20 cellular contexts compared by ENCODE assay signal in the genomic region with DNA sequence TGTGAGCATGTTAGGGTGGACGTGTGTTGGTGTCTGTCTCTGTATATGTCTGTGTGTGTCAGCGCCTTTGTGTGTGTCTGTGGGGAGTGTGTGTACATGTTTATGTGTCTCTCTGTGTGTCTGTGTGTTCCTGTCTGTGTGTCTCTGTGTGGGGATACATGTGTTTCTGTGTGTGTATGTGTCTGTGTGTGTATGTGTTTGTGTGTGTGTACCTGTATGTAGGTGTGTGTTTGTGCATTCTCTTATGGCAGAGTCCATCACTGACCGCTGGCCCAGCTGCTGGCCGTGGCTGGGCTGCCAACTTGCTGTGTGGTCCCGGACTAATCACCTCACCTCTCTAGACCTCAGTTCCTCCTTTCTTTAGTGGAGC. TPM values are rescaled to one million over a fixed set of nuclear protein-coding genes. Genes with fewer than 3 reads are reported as not detected.
DNase-seq lines count a peak whose midpoint lies in the region; ATAC-seq, FAIRE-seq and TF ChIP-seq lines count a peak whose summit lies in the region.
"Had no signal": no experiment of that assay in that cellular context is flagged by ENCODE, and none has a peak within 500 bp of the region (broad histone marks: within the 10 kb centered on the region; RNA-seq: fewer than 3 reads in every experiment).

No MANE protein-coding gene starts in this region.

- H2AK5ac ChIP-seq in neuronal stem cell (ENCODE audit: low read depth, low read length), result no peak overlapping the region

- 6% methylated on average over 5 of the region's 5 CpGs for WGBS in K562 (ENCODE audit: insufficient coverage, low coverage, missing lambda C conversion rate)
- no CpG with 5 or more reads among the region's 5 CpGs for WGBS in neuronal stem cell (ENCODE audit: extremely low coverage in 2 of 2, insufficient read length in 2 of 2, insufficient replicate concordance in 1 of 2), 2 donors

- H2AFZ ChIP-seq in K562 (ENCODE audit: low read depth, low read length), result no peak overlapping the region
- no peak overlapping the region for H2AFZ ChIP-seq in neuronal stem cell (ENCODE audit: low read length)
- H2AFZ ChIP-seq: GM23248 had no signal

- no peaks in the 10 kb centered on the region for H3K36me3 Mint-ChIP-seq in activated naive CD4-positive, alpha-beta T cell treated with anti-CD3 and anti-CD28 coated beads for 36 hours (ENCODE audit: low read depth)
- H3K36me3 Mint-ChIP-seq: CD8-positive, alpha-beta T cell had no signal

- POLR2A ChIA-PET in K562 (lab: Yijun Ruan, JAX), result interaction anchor here (0.7 to 1.1 kb wide), 3 partner anchors 10 to 120 kb away, joined by 3 read pairs; no protein-coding TSS in a partner anchor

- H2BK12ac ChIP-seq in neuronal stem cell (ENCODE audit: low read length), result no peak overlapping the region

- H3K9ac ChIP-seq in BLaER1 (no peak overlapping the region), K562 (ENCODE audit: insufficient read depth in 1 of 2, low read depth in 2 of 2, low read length in 2 of 2) (no peak overlapping the region), neuronal stem cell (ENCODE audit: low read depth, low read length, poor library complexity) (peak overlapping the region; percentile 13)
- H3K9ac ChIP-seq: GM23248 had no signal

- TF ChIP-seq POLR2A in K562 (conservative IDR thresholded peaks at IDR 0.05), result no peak

- H4K8ac ChIP-seq in neuronal stem cell (ENCODE audit: low read depth, low read length), result no peak overlapping the region

- DNase-seq in HTR-8/SVneo (ENCODE audit: insufficient read length, low spot score) (no peak), K562 (ENCODE audit: extremely low read depth in 1 of 4, low spot score in 3 of 4) (no peak), neuronal stem cell (ENCODE audit: low spot score) (no peak), HCEC 1CT (no peak)
- no peak for DNase-seq in activated naive CD4-positive, alpha-beta T cell treated with anti-CD3 and anti-CD28 coated beads for 36 hours
- DNase-seq: 8988T; Calu3; CD8-positive, alpha-beta T cell; DMS79 treated with DMSO at 0.1 percent for 48 hours; GF-D8; GM23248; KG1 had no signal

- no peaks in the 10 kb centered on the region for H3K79me1 ChIP-seq in neuronal stem cell (ENCODE audit: low read depth, low read length)

- H4K91ac ChIP-seq in neuronal stem cell (ENCODE audit: low read depth, low read length, poor library complexity), result no peak overlapping the region

- H3K36me3 ChIP-seq in BLaER1, result peaks cover 96% of the 10 kb centered on the region
- H3K36me3 ChIP-seq in K562 (ENCODE audit: control insufficient read depth, insufficient read depth, low read length), result no peaks in the 10 kb centered on the region
- H3K36me3 ChIP-seq in neuronal stem cell (replicated peaks in 1 of 2; ENCODE audit: control insufficient read depth in 2 of 2, insufficient read depth in 2 of 2, low read length in 2 of 2), result no peaks in the 10 kb centered on the region

- H3K18ac ChIP-seq in neuronal stem cell (ENCODE audit: low read length), result no peak overlapping the region

- intact Hi-C loops in K562 (cut with micrococcal nuclease), result loop anchor here (10.0 kb wide), 1 partner anchor 308 kb away; no protein-coding TSS in a partner anchor
- intact Hi-C loops in activated naive CD4-positive, alpha-beta T cell treated with anti-CD3 and anti-CD28 coated beads for 36 hours (cut with micrococcal nuclease), result no loop called here

- H3K4ac ChIP-seq in neuronal stem cell (ENCODE audit: low read length), result no peak overlapping the region

- no peaks in the 10 kb centered on the region for H3K9me3 ChIP-seq in BLaER1
- H3K9me3 ChIP-seq in K562 (replicated peaks; ENCODE audit: control insufficient read depth, insufficient read depth, low read depth, low read length), result no peaks in the 10 kb centered on the region
- no peaks in the 10 kb centered on the region for H3K9me3 ChIP-seq in neuronal stem cell (replicated peaks in 1 of 2; ENCODE audit: control insufficient read depth in 2 of 2, insufficient read depth in 1 of 2, low read depth in 1 of 2, low read length in 2 of 2)
- H3K9me3 ChIP-seq: BLaER1 treated with 17β-estradiol and CSF1 and Interleukin-3, amounts not matched to agents 10 nM and 100 nM; HAP-1 had no signal

- ATAC-seq in K562, result no peak
- ATAC-seq in GM21619 (IDR thresholded peaks at IDR 0.05; ENCODE audit: unreplicated experiment), result no peak
- ATAC-seq in HG03378 (IDR thresholded peaks at IDR 0.05; ENCODE audit: unreplicated experiment), result no peak
- ATAC-seq: CD8-positive, alpha-beta T cell had no signal

- no peak overlapping the region for H3K27ac Mint-ChIP-seq in activated naive CD4-positive, alpha-beta T cell treated with anti-CD3 and anti-CD28 coated beads for 36 hours
- H3K27ac Mint-ChIP-seq: CD8-positive, alpha-beta T cell had no signal

- no peak for TF ChIP-seq EP300 in K562 (IDR thresholded peaks at IDR 0.05; ENCODE audit: low read length)

- 0 out of 2 replicates have a peak overlapping the region, but pooled peaks have one; percentile 26 for H3K27ac ChIP-seq in BLaER1
- H3K27ac ChIP-seq in K562 (ENCODE audit: extremely low read depth, low read depth, low read length), result no peak overlapping the region
- H3K27ac ChIP-seq in neuronal stem cell (replicated peaks; ENCODE audit: low read length), result no peak overlapping the region
- H3K27ac ChIP-seq: GM23248, HL-60 had no signal

- H3K27me3 Mint-ChIP-seq in activated naive CD4-positive, alpha-beta T cell treated with anti-CD3 and anti-CD28 coated beads for 36 hours (ENCODE audit: low read depth), result no peaks in the 10 kb centered on the region
- H3K27me3 Mint-ChIP-seq: IgD-negative memory B cell had no signal

- H3K9me3 Mint-ChIP-seq in activated naive CD4-positive, alpha-beta T cell treated with anti-CD3 and anti-CD28 coated beads for 36 hours, result no peaks in the 10 kb centered on the region
- H3K9me3 Mint-ChIP-seq: CD8-positive, alpha-beta T cell; IgD-negative memory B cell had no signal

- H3K27me3 ChIP-seq in BLaER1, result no peaks in the 10 kb centered on the region
- peaks cover 12 to 65% of the 10 kb centered on the region in 2 experiments; a peak in 4 of 5 replicates for H3K27me3 ChIP-seq in K562 (ENCODE audit: control insufficient read depth in 2 of 2, insufficient read depth in 2 of 2, low read length in 2 of 2)
- no peaks in the 10 kb centered on the region for H3K27me3 ChIP-seq in neuronal stem cell (ENCODE audit: control insufficient read depth in 3 of 3, insufficient read depth in 3 of 3, low read depth in 1 of 3, low read length in 3 of 3)
- H3K27me3 ChIP-seq: BLaER1 treated with 17β-estradiol and CSF1 and Interleukin-3, amounts not matched to agents 10 nM and 100 nM had no signal

- H3K4me2 ChIP-seq in BLaER1 (no peak overlapping the region), K562 (ENCODE audit: insufficient read depth, low read length) (no peak overlapping the region), neuronal stem cell (ENCODE audit: insufficient read depth, low read length, poor library complexity, severe bottlenecking) (no peak overlapping the region)
- H3K4me2 ChIP-seq: BLaER1 treated with 17β-estradiol and CSF1 and Interleukin-3, amounts not matched to agents 10 nM and 100 nM had no signal

- H2BK5ac ChIP-seq in neuronal stem cell (ENCODE audit: low read length), result no peak overlapping the region

- TF ChIP-seq CTCF in K562 (IDR thresholded peaks at IDR 0.05 in 2 of 3, conservative IDR thresholded peaks at IDR 0.05 in 1 of 3; ENCODE audit: insufficient read depth in 2 of 3, low read depth in 1 of 3, low read length in 3 of 3), result no peak

- in situ Hi-C loops in K562 (cut with MboI), result loop anchor here (10.0 kb wide), 1 partner anchor 318 kb away; no protein-coding TSS in a partner anchor

- no peak overlapping the region for H3K4me3 Mint-ChIP-seq in activated naive CD4-positive, alpha-beta T cell treated with anti-CD3 and anti-CD28 coated beads for 36 hours
- H3K4me3 Mint-ChIP-seq: CD8-positive, alpha-beta T cell; IgD-negative memory B cell had no signal

- no peak overlapping the region for H3K23ac ChIP-seq in neuronal stem cell (ENCODE audit: low read depth, low read length, poor library complexity)

- peak; percentile 49 for FAIRE-seq in HTR-8/SVneo (lab: Jason Lieb, UNC)
- peak; percentile 64 for FAIRE-seq in K562 (lab: Jason Lieb, UNC)
- FAIRE-seq: GM19239 had no signal

- H3K4me1 ChIP-seq in BLaER1, result 0 out of 2 replicates have a peak, but pooled peaks cover 4% of the 10 kb centered on the region
- H3K4me1 ChIP-seq in K562 (replicated peaks in 1 of 2; ENCODE audit: control insufficient read depth in 2 of 2, insufficient read depth in 2 of 2, low read length in 2 of 2), result peaks cover 6 to 21% of the 10 kb centered on the region in 2 experiments; a peak in 3 of 5 replicates
- peaks cover 7 to 22% of the 10 kb centered on the region in 2 donors for H3K4me1 ChIP-seq in neuronal stem cell (ENCODE audit: control insufficient read depth in 2 of 2, insufficient read depth in 1 of 2, low read depth in 1 of 2, low read length in 2 of 2)
- H3K4me1 ChIP-seq: HAP-1 had no signal

- no peak overlapping the region for H2BK120ac ChIP-seq in neuronal stem cell (ENCODE audit: low read depth, low read length)

- no peak for TF ChIP-seq RAD21 in K562 (CRISPR knock-in tag; conservative IDR thresholded peaks at IDR 0.05 in 1 of 2, IDR thresholded peaks at IDR 0.05 in 1 of 2)

- BruUV-seq in K562 (replicated peaks; lab: Mats Ljungman, UMichigan), result no TSS peak

- H3K9me1 ChIP-seq in K562 (ENCODE audit: control insufficient read depth, insufficient read depth, low read length), result no peaks in the 10 kb centered on the region

- no peaks in the 10 kb centered on the region for H3K4me1 Mint-ChIP-seq in activated naive CD4-positive, alpha-beta T cell treated with anti-CD3 and anti-CD28 coated beads for 36 hours (ENCODE audit: low read depth)

- no peaks in the 10 kb centered on the region for H3K79me2 ChIP-seq in K562 (ENCODE audit: control insufficient read depth, insufficient read depth, low read length)

- CTCF ChIA-PET in K562 (lab: Yijun Ruan, JAX; ENCODE audit: low intra/inter-chr PET ratio), result no interaction called here
- CTCF ChIA-PET in activated naive CD4-positive, alpha-beta T cell treated with anti-CD3 and anti-CD28 coated beads for 36 hours (lab: Charles Lee), result no interaction called here

- no peak overlapping the region for H2BK15ac ChIP-seq in neuronal stem cell (ENCODE audit: low read length)

- peaks cover 23% of the 10 kb centered on the region for H4K20me1 ChIP-seq in BLaER1
- H4K20me1 ChIP-seq in K562 (replicated peaks; ENCODE audit: control insufficient read depth, insufficient read depth, low read length), result peaks cover 5% of the 10 kb centered on the region; the same call in 1 of the 2 replicates

- H3K14ac ChIP-seq in neuronal stem cell (ENCODE audit: low read length), result no peak overlapping the region

- no peak overlapping the region for H3K4me3 ChIP-seq in BLaER1
- H3K4me3 ChIP-seq in K562, result no peak overlapping the region
- H3K4me3 ChIP-seq in neuronal stem cell (ENCODE audit: low read length in 2 of 2), result peak overlapping the region in 1 of 2 donors; percentile 26
- H3K4me3 ChIP-seq: BLaER1 treated with 17β-estradiol and CSF1 and Interleukin-3, amounts not matched to agents 10 nM and 100 nM; GM23248; HAP-1 had no signal

RNA-seq across cellular contexts. Expression of gene PALD1, which starts 54.6 kb away (rescaled TPM):
- 0.14 and 0.72 TPM in 2 replicates for total RNA-seq in K562 (2011; cell fraction: chromatin; rRNA removed; ENCODE audit: low replicate concordance)
- 0.26 and 0.67 TPM in 2 replicates for total RNA-seq in K562 (2011; cell fraction: nucleolus; rRNA removed)
- 0.15 and 0.29 TPM in 2 replicates for total RNA-seq in K562 (2011; cell fraction: nucleoplasm; rRNA removed)
- total RNA-seq in K562 (2014; rRNA removed), result 0.09 and 0.16 TPM in 2 replicates
- total RNA-seq in K562 (2014; rRNA removed; fragmentation: Illumina TruSeq; extraction: Trizol), result 0.03 and 0.07 TPM in 2 replicates
- total RNA-seq in K562 (2015; rRNA removed; fragmentation: Illumina TruSeq; extraction: Trizol), result 0.04 and 0.07 TPM in 2 replicates
- 0.27 and 0.29 TPM in 2 replicates for total RNA-seq in K562 (2021)
- polyA plus RNA-seq in K562 (2011; rRNA removed), result 0.13 and 0.26 TPM in 2 replicates
- polyA plus RNA-seq in K562 (2011; cell fraction: cytosol; rRNA removed), result 0.18 and 0.25 TPM in 2 replicates
- polyA plus RNA-seq in K562 (2011; cell fraction: nucleus; rRNA removed), result 0.53 and 0.81 TPM in 2 replicates
- polyA plus RNA-seq in K562 (2012), result 0.08 and 0.11 TPM in 2 replicates
- 0.03 and 0.15 TPM in 2 replicates for polyA plus RNA-seq in K562 (2014; fragmentation: Illumina TruSeq; extraction: Trizol)
- not detected for polyA plus RNA-seq in K562 (2014; fragmentation: Nextera tagmentation; extraction: Ambion mirVana)
- polyA plus RNA-seq in K562 (2014; rRNA removed), result 0.13 and 0.15 TPM in 2 replicates
- polyA minus RNA-seq in K562 (2011; rRNA and poly(A)+ RNA removed), result 0.15 and 0.25 TPM in 2 replicates
- polyA minus RNA-seq in K562 (2011; cell fraction: cytosol; rRNA and poly(A)+ RNA removed), result 0.19 TPM in 1 of 2 replicates, not detected in the other
- under 0.01 and 0.44 TPM in 2 replicates for polyA minus RNA-seq in K562 (2011; cell fraction: nucleus; rRNA and poly(A)+ RNA removed)
- 8.1 TPM for polyA plus RNA-seq in neuronal stem cell (2013, experiment 1 of 2)
- polyA plus RNA-seq in neuronal stem cell (2013, experiment 2 of 2), result 8.1 TPM
- total RNA-seq in activated naive CD4-positive, alpha-beta T cell treated with anti-CD3 and anti-CD28 coated beads for 36 hours, result under 1 TPM; 0.69 TPM
- total RNA-seq: GM23248 had no signal
- polyA plus RNA-seq: GM23248 had no signal
